In genomic region chr12:69068431-69068830, GRCh38 we compare ENCODE assay signal across 12 cellular contexts.
DNase-seq lines count a peak whose midpoint lies in the region; FAIRE-seq and TF ChIP-seq lines count a peak whose summit lies in the region.
"Had no signal": no experiment of that assay in that cellular context is flagged by ENCODE, and none has a peak within 500 bp of the region (broad histone marks: within the 10 kb centered on the region; RNA-seq: fewer than 3 reads in every experiment).

No MANE protein-coding gene starts in this region.

- H3K27ac Mint-ChIP-seq in endodermal cell, result no peak overlapping the region

- no peaks in the 10 kb centered on the region for H3K9me3 Mint-ChIP-seq in endodermal cell
- H3K9me3 Mint-ChIP-seq: nephron had no signal

- DNase-seq in activated CD4-positive, alpha-beta T cell treated with anti-CD3 and anti-CD28 coated beads for 48 hours, result peak; percentile 32
- no peak for DNase-seq in activated CD4-positive, alpha-beta T cell treated with anti-CD3 and anti-CD28 coated beads, Interleukin-2, amount 50 U/mL, for 48 hours
- DNase-seq in NOMO-1 (lab: John Stamatoyannopoulos, UW; ENCODE audit: unreplicated experiment in 2 of 2), result peak; percentile 3 to 40
- peak; percentile 66 for DNase-seq in epithelial cell of prostate (ENCODE audit: low read depth, low spot score)
- DNase-seq in small intestine, result peak; percentile 90
- DNase-seq in DMS 273 treated with DMSO at 0.1 percent for 48 hours (lab: John Stamatoyannopoulos, UW), result no peak
- no peak for DNase-seq in pons (ENCODE audit: low spot score)
- no peak for DNase-seq in endodermal cell
- DNase-seq: uterus had no signal

- H3K27me3 ChIP-seq in small intestine (ENCODE audit: control insufficient read depth in 2 of 2, insufficient read depth in 2 of 2, low read length in 2 of 2) (no peaks in the 10 kb centered on the region), endodermal cell (ENCODE audit: control insufficient read depth, insufficient read depth, low read length, poor library complexity, severe bottlenecking) (no peaks in the 10 kb centered on the region)
- H3K27me3 ChIP-seq: heart left ventricle, uterus had no signal

- H3K27ac ChIP-seq in epithelial cell of prostate (peak overlapping the region; percentile 52), small intestine (ENCODE audit: low read depth in 1 of 2, low read length in 1 of 2) (no peak overlapping the region), endodermal cell (ENCODE audit: low read depth, low read length) (no peak overlapping the region)
- H3K27ac ChIP-seq: heart left ventricle, uterus had no signal

- no peaks in the 10 kb centered on the region for H3K9me3 ChIP-seq in small intestine (ENCODE audit: control insufficient read depth, low read depth)
- H3K9me3 ChIP-seq in endodermal cell (ENCODE audit: control insufficient read depth, low read length), result no peaks in the 10 kb centered on the region
- H3K9me3 ChIP-seq: heart left ventricle, uterus had no signal

- no peaks in the 10 kb centered on the region for H3K36me3 Mint-ChIP-seq in endodermal cell (ENCODE audit: low read depth)

- H3K9ac ChIP-seq in endodermal cell (ENCODE audit: extremely low read depth, low read length, poor library complexity, severe bottlenecking), result no peak overlapping the region

- H3K36me3 ChIP-seq in small intestine (ENCODE audit: control insufficient read depth in 2 of 2, insufficient read depth in 2 of 2, low read length in 2 of 2), result no peaks in the 10 kb centered on the region
- H3K36me3 ChIP-seq in endodermal cell (ENCODE audit: control insufficient read depth, insufficient read depth, low read length), result no peaks in the 10 kb centered on the region
- H3K36me3 ChIP-seq: heart left ventricle, uterus had no signal

- WGBS in small intestine, 3 donors, result 15 to 63% (median 25%) methylated on average over 2 of the region's 2 CpGs
- WGBS in endodermal cell (ENCODE audit: insufficient coverage in 1 of 2, insufficient read length in 1 of 2), 2 experiments, result 78 to 100% methylated on average over 1 to 2 of the region's 2 CpGs

- peaks cover 17% of the 10 kb centered on the region for H3K4me1 Mint-ChIP-seq in endodermal cell

- no peaks in the 10 kb centered on the region for H3K27me3 Mint-ChIP-seq in endodermal cell (ENCODE audit: insufficient read depth)

- TF ChIP-seq CTCF in endodermal cell (conservative IDR thresholded peaks at IDR 0.05), result no peak

- peak; percentile 79 for FAIRE-seq in small intestine (lab: Jason Lieb, UNC)
- FAIRE-seq: A204.1 had no signal

- H3K4me1 ChIP-seq in small intestine (ENCODE audit: control insufficient read depth in 2 of 2, insufficient read depth in 1 of 2, low read depth in 1 of 2, low read length in 1 of 2), result peaks cover 0 to 4% of the 10 kb centered on the region in 2 donors
- peaks cover 4% of the 10 kb centered on the region for H3K4me1 ChIP-seq in endodermal cell (ENCODE audit: control insufficient read depth, insufficient read depth, low read length)
- H3K4me1 ChIP-seq: uterus had no signal

- no peak overlapping the region for H3K4me3 Mint-ChIP-seq in endodermal cell
- H3K4me3 Mint-ChIP-seq: nephron had no signal

- H3K4me3 ChIP-seq in small intestine (ENCODE audit: low read depth in 1 of 2, low read length in 2 of 2) (no peak overlapping the region), endodermal cell (ENCODE audit: low read length) (no peak overlapping the region)
- H3K4me3 ChIP-seq: heart left ventricle, uterus had no signal

Comparison
In these comparisons a context has a peak if more than half of its experiments do, and no peak if none do; other contexts are left out.
1. DNase-seq: peak in activated CD4-positive, alpha-beta T cell treated with anti-CD3 and anti-CD28 coated beads for 48 hours (single experiment), NOMO-1 (2 of 2), epithelial cell of prostate (single experiment) and small intestine (single experiment); none in activated CD4-positive, alpha-beta T cell treated with anti-CD3 and anti-CD28 coated beads, Interleukin-2, amount 50 U/mL, for 48 hours (0 of 2), DMS 273 treated with DMSO at 0.1 percent for 48 hours (single experiment), pons (single experiment) and endodermal cell (single experiment).